In genomic region chrX:130002541-130002940, GRCh38 we compare ENCODE assay signal across 27 cellular contexts.
"Had no signal": no experiment of that assay in that cellular context is flagged by ENCODE, and none has a peak within 500 bp of the region (broad histone marks: within the 10 kb centered on the region; RNA-seq: fewer than 3 reads in every experiment).

No MANE protein-coding gene starts in this region.

- H3K27me3 ChIP-seq: gastrocnemius medialis, right atrium auricular region, sigmoid colon, stomach, testis, tibial artery, upper lobe of left lung had no signal

- H3K4me3 Mint-ChIP-seq: endodermal cell; mesothelial cell of epicardium; naive thymus-derived CD8-positive, alpha-beta T cell; stimulated activated naive B cell treated with anti-CD40 and anti-IgM and Interleukin-4, amounts not matched to agents 10 μg/mL and 1 μg/mL and 100 μg/mL, for 72 hours had no signal

- H3K79me2 ChIP-seq: parathyroid adenoma had no signal

- DNase-seq: caudate nucleus; effector CD8-positive, alpha-beta T cell; endodermal cell; foreskin fibroblast; gastrocnemius medialis; head of caudate nucleus; mesenchymal stem cell; naive thymus-derived CD8-positive, alpha-beta T cell; sigmoid colon; stimulated activated CD4-positive, alpha-beta T cell treated with anti-CD3 and anti-CD28 coated beads, Interleukin-2, amount 100 ng/mL, for 24 hours; stimulated activated CD4-positive, alpha-beta T cell treated with anti-CD3 and anti-CD28 coated beads, Interleukin-4, amount 100 ng/mL, for 24 hours; stimulated activated naive B cell treated with anti-CD40 and anti-IgM and Interleukin-4, amounts not matched to agents 10 μg/mL and 1 μg/mL and 100 μg/mL, for 72 hours; stomach; testis; tibial artery; upper lobe of left lung had no signal

- H3K9me3 Mint-ChIP-seq: naive thymus-derived CD8-positive, alpha-beta T cell; stimulated activated naive B cell treated with anti-CD40 and anti-IgM and Interleukin-4, amounts not matched to agents 10 μg/mL and 1 μg/mL and 100 μg/mL, for 72 hours had no signal

- H3K36me3 ChIP-seq: gastrocnemius medialis, right atrium auricular region had no signal

- H2AFZ ChIP-seq: parathyroid adenoma had no signal

- H3K9me3 ChIP-seq: gastrocnemius medialis, right atrium auricular region, sigmoid colon, stomach, testis, tibial artery, upper lobe of left lung had no signal

- FAIRE-seq: colon, keratinocyte, urothelium cell line had no signal

- H3K9ac ChIP-seq: parathyroid adenoma had no signal

- H3K27me3 Mint-ChIP-seq: naive thymus-derived CD8-positive, alpha-beta T cell; progenitor cell of endocrine pancreas; stimulated activated naive B cell treated with anti-CD40 and anti-IgM and Interleukin-4, amounts not matched to agents 10 μg/mL and 1 μg/mL and 100 μg/mL, for 72 hours had no signal

- H3K27ac ChIP-seq: epithelial cell of prostate, gastrocnemius medialis, parathyroid adenoma, right atrium auricular region, sigmoid colon, stomach, testis, tibial artery, upper lobe of left lung had no signal

- H3K4me3 ChIP-seq: gastrocnemius medialis, lung, right atrium auricular region, sigmoid colon, stomach, testis, tibial artery, upper lobe of left lung had no signal

- H3K4me1 Mint-ChIP-seq: mesothelial cell of epicardium had no signal

- ATAC-seq: esophagus mucosa; gastrocnemius medialis; left lobe of liver; naive thymus-derived CD8-positive, alpha-beta T cell; stimulated activated naive B cell treated with anti-CD40 and anti-IgM and Interleukin-4, amounts not matched to agents 10 μg/mL and 1 μg/mL and 100 μg/mL, for 72 hours had no signal

- H3K4me1 ChIP-seq: gastrocnemius medialis, parathyroid adenoma, right atrium auricular region, sigmoid colon, stomach, testis, tibial artery, upper lobe of left lung had no signal

- H3K27ac Mint-ChIP-seq: endodermal cell; mesothelial cell of epicardium; stimulated activated naive B cell treated with anti-CD40 and anti-IgM and Interleukin-4, amounts not matched to agents 10 μg/mL and 1 μg/mL and 100 μg/mL, for 72 hours had no signal
